Comparison of ENCODE assay signal across 19 cellular contexts in genomic region chr21:42447732-42448131, GRCh38. TPM values are rescaled to one million over a fixed set of nuclear protein-coding genes. Genes with fewer than 3 reads are reported as not detected.
DNase-seq lines count a peak whose midpoint lies in the region; ATAC-seq and TF ChIP-seq lines count a peak whose summit lies in the region.
"Had no signal": no experiment of that assay in that cellular context is flagged by ENCODE, and none has a peak within 500 bp of the region (broad histone marks: within the 10 kb centered on the region; RNA-seq: fewer than 3 reads in every experiment).

No MANE protein-coding gene starts in this region.

- H2AFZ ChIP-seq in DND-41 (ENCODE audit: low read depth, low read length) (no peak overlapping the region), neuronal stem cell (ENCODE audit: low read length) (no peak overlapping the region), Karpas-422 (ENCODE audit: low read length) (no peak overlapping the region)

- no peaks in the 10 kb centered on the region for H3K79me2 ChIP-seq in DND-41 (ENCODE audit: insufficient read depth, low read length)
- no peaks in the 10 kb centered on the region for H3K79me2 ChIP-seq in Karpas-422 (ENCODE audit: low read length)

- H3K27me3 ChIP-seq in DND-41 (ENCODE audit: insufficient read depth, low read length, poor library complexity) (no peaks in the 10 kb centered on the region), neuronal stem cell (ENCODE audit: control insufficient read depth in 3 of 3, insufficient read depth in 3 of 3, low read depth in 1 of 3, low read length in 3 of 3) (no peaks in the 10 kb centered on the region), Karpas-422 (ENCODE audit: low read length) (no peaks in the 10 kb centered on the region)

- H3K4me3 ChIP-seq in DND-41 (ENCODE audit: low read depth in 1 of 2, low read length in 2 of 2) = no peak overlapping the region
- H3K4me3 ChIP-seq in neuronal stem cell (ENCODE audit: low read length in 2 of 2) = peak overlapping the region in 1 of 2 donors; percentile 33
- H3K4me3 ChIP-seq in Karpas-422 (ENCODE audit: low read length) = no peak overlapping the region
- H3K4me3 ChIP-seq: BLaER1 treated with 17β-estradiol and CSF1 and Interleukin-3, amounts not matched to agents 10 nM and 100 nM; MG63 had no signal

- CTCF ChIA-PET in activated CD8-positive, alpha-beta T cell treated with anti-CD3 and anti-CD28 coated beads for 36 hours (lab: Charles Lee) = interaction anchor here (0.6 kb wide), 1 partner anchor 24 kb away, joined by 3 read pairs; no protein-coding TSS in a partner anchor
- CTCF ChIA-PET in activated CD8-positive, alpha-beta T cell treated with anti-CD3 and anti-CD28 coated beads, Interleukin-2, amount 10 ng/mL, durations not matched to agents 7 days and 5 days (lab: Charles Lee) = interaction anchor here (3.2 to 4.7 kb wide), 2 partner anchors 137 to 302 kb away, joined by 9 to 29 read pairs; no protein-coding TSS in a partner anchor

- no peak overlapping the region for H4K8ac ChIP-seq in neuronal stem cell (ENCODE audit: low read depth, low read length)

- H3K79me1 ChIP-seq in neuronal stem cell (ENCODE audit: low read depth, low read length) = no peaks in the 10 kb centered on the region

- no peak overlapping the region for H4K91ac ChIP-seq in neuronal stem cell (ENCODE audit: low read depth, low read length, poor library complexity)

- no peak overlapping the region for H2BK12ac ChIP-seq in neuronal stem cell (ENCODE audit: low read length)

- no peaks in the 10 kb centered on the region for H3K27me3 Mint-ChIP-seq in activated CD8-positive, alpha-beta T cell treated with anti-CD3 and anti-CD28 coated beads for 36 hours
- no peaks in the 10 kb centered on the region for H3K27me3 Mint-ChIP-seq in activated CD8-positive, alpha-beta T cell treated with anti-CD3 and anti-CD28 coated beads, Interleukin-2, amount 10 ng/mL, durations not matched to agents 7 days and 5 days (ENCODE audit: low read depth)
- H3K27me3 Mint-ChIP-seq in activated T-helper 1 cell treated with anti-CD3 and anti-CD28 coated beads, Interleukin-12 subunit alpha, Interleukin-12 subunit beta, Interleukin-2, Interleukin-4 antibody, amounts not matched to agents 30 ng/mL and 10 ng/mL and 1 ng/mL, durations not matched to agents 14 hours and 24 hours and 36 hours (ENCODE audit: insufficient read depth) = no peaks in the 10 kb centered on the region

- peak overlapping the region; percentile 76; the same call in 1 of the 2 replicates for H3K27ac ChIP-seq in DND-41 (ENCODE audit: low read length)
- H3K27ac ChIP-seq in neuronal stem cell (replicated peaks; ENCODE audit: low read length) = no peak overlapping the region
- H3K27ac ChIP-seq in Karpas-422 (ENCODE audit: low read length) = no peak overlapping the region
- H3K27ac ChIP-seq: BLaER1 treated with 17β-estradiol and CSF1 and Interleukin-3, amounts not matched to agents 10 nM and 100 nM had no signal

- peaks cover 52% of the 10 kb centered on the region for H3K4me1 Mint-ChIP-seq in activated CD8-positive, alpha-beta T cell treated with anti-CD3 and anti-CD28 coated beads for 36 hours (ENCODE audit: low read depth)
- H3K4me1 Mint-ChIP-seq in activated CD8-positive, alpha-beta T cell treated with anti-CD3 and anti-CD28 coated beads, Interleukin-2, amount 10 ng/mL, durations not matched to agents 7 days and 5 days (ENCODE audit: low read depth) = peaks cover 57% of the 10 kb centered on the region
- peaks cover 56% of the 10 kb centered on the region for H3K4me1 Mint-ChIP-seq in activated T-helper 1 cell treated with anti-CD3 and anti-CD28 coated beads, Interleukin-12 subunit alpha, Interleukin-12 subunit beta, Interleukin-2, Interleukin-4 antibody, amounts not matched to agents 30 ng/mL and 10 ng/mL and 1 ng/mL, durations not matched to agents 14 hours and 24 hours and 36 hours (ENCODE audit: low read depth)

- H3K23ac ChIP-seq in neuronal stem cell (ENCODE audit: low read depth, low read length, poor library complexity) = no peak overlapping the region

- H3K4me2 ChIP-seq in DND-41 (ENCODE audit: insufficient read depth, low read length) (no peak overlapping the region), neuronal stem cell (ENCODE audit: insufficient read depth, low read length, poor library complexity, severe bottlenecking) (no peak overlapping the region), Karpas-422 (ENCODE audit: low read depth, low read length, poor library complexity, severe bottlenecking) (no peak overlapping the region)
- H3K4me2 ChIP-seq: BLaER1 treated with 17β-estradiol and CSF1 and Interleukin-3, amounts not matched to agents 10 nM and 100 nM had no signal

- no peak overlapping the region for H3K14ac ChIP-seq in neuronal stem cell (ENCODE audit: low read length)

- H3K4me1 ChIP-seq in DND-41 (ENCODE audit: insufficient read depth, low read length) = peaks cover 33% of the 10 kb centered on the region
- H3K4me1 ChIP-seq in neuronal stem cell (ENCODE audit: control insufficient read depth in 2 of 2, insufficient read depth in 1 of 2, low read depth in 1 of 2, low read length in 2 of 2) = peaks cover 0 to 1% of the 10 kb centered on the region in 2 donors
- no peaks in the 10 kb centered on the region for H3K4me1 ChIP-seq in Karpas-422 (ENCODE audit: low read length)

- H3K36me3 ChIP-seq in DND-41 (ENCODE audit: insufficient read depth, low read length) (peaks cover 53% of the 10 kb centered on the region), neuronal stem cell (replicated peaks in 1 of 2; ENCODE audit: control insufficient read depth in 2 of 2, insufficient read depth in 2 of 2, low read length in 2 of 2) (no peaks in the 10 kb centered on the region), Karpas-422 (ENCODE audit: insufficient read depth, low read length) (no peaks in the 10 kb centered on the region)
- H3K36me3 ChIP-seq: BLaER1 treated with 17β-estradiol and CSF1 and Interleukin-3, amounts not matched to agents 10 nM and 100 nM; MG63 had no signal

- no CpG with 5 or more reads among the region's 10 CpGs for WGBS in neuronal stem cell (ENCODE audit: extremely low coverage in 2 of 2, insufficient read length in 2 of 2, insufficient replicate concordance in 1 of 2), 2 donors

- H4K20me1 ChIP-seq in DND-41 (ENCODE audit: insufficient read depth, low read length) (no peaks in the 10 kb centered on the region), Karpas-422 (ENCODE audit: insufficient read depth, low read depth, low read length) (no peaks in the 10 kb centered on the region)
- H4K20me1 ChIP-seq: BLaER1 treated with 17β-estradiol and CSF1 and Interleukin-3, amounts not matched to agents 10 nM and 100 nM had no signal

- no peak overlapping the region for H2BK15ac ChIP-seq in neuronal stem cell (ENCODE audit: low read length)

- no peak overlapping the region for H2AK5ac ChIP-seq in neuronal stem cell (ENCODE audit: low read depth, low read length)

- H3K9me3 Mint-ChIP-seq in activated CD8-positive, alpha-beta T cell treated with anti-CD3 and anti-CD28 coated beads for 36 hours = no peaks in the 10 kb centered on the region
- H3K9me3 Mint-ChIP-seq in activated CD8-positive, alpha-beta T cell treated with anti-CD3 and anti-CD28 coated beads, Interleukin-2, amount 10 ng/mL, durations not matched to agents 7 days and 5 days (ENCODE audit: insufficient read depth) = no peaks in the 10 kb centered on the region
- no peaks in the 10 kb centered on the region for H3K9me3 Mint-ChIP-seq in activated T-helper 1 cell treated with anti-CD3 and anti-CD28 coated beads, Interleukin-12 subunit alpha, Interleukin-12 subunit beta, Interleukin-2, Interleukin-4 antibody, amounts not matched to agents 30 ng/mL and 10 ng/mL and 1 ng/mL, durations not matched to agents 14 hours and 24 hours and 36 hours

- H3K4ac ChIP-seq in neuronal stem cell (ENCODE audit: low read length) = no peak overlapping the region

- intact Hi-C loops in activated CD8-positive, alpha-beta T cell treated with anti-CD3 and anti-CD28 coated beads for 36 hours (cut with micrococcal nuclease) = loop anchor here (5.0 kb wide), 1 partner anchor 110 kb away; no protein-coding TSS in a partner anchor
- intact Hi-C loops in activated T-helper 1 cell treated with anti-CD3 and anti-CD28 coated beads, Interleukin-12 subunit alpha, Interleukin-12 subunit beta, Interleukin-2, Interleukin-4 antibody, amounts not matched to agents 30 ng/mL and 10 ng/mL and 1 ng/mL, durations not matched to agents 14 hours and 24 hours and 36 hours (cut with micrococcal nuclease) = no loop called here

- no peaks in the 10 kb centered on the region for H3K9me2 ChIP-seq in Karpas-422 (replicated peaks; ENCODE audit: insufficient read depth, low read length)

- no peak overlapping the region for H3K9ac ChIP-seq in DND-41 (ENCODE audit: low read depth, low read length)
- H3K9ac ChIP-seq in neuronal stem cell (ENCODE audit: low read depth, low read length, poor library complexity) = peak overlapping the region; percentile 5
- no peak overlapping the region for H3K9ac ChIP-seq in Karpas-422 (ENCODE audit: low read length)
- H3K9ac ChIP-seq: BLaER1 treated with 17β-estradiol and CSF1 and Interleukin-3, amounts not matched to agents 10 nM and 100 nM had no signal

- no peak for TF ChIP-seq CTCF in activated CD8-positive, alpha-beta T cell treated with anti-CD3 and anti-CD28 coated beads for 36 hours (IDR thresholded peaks at IDR 0.05)
- TF ChIP-seq CTCF in DND-41 (IDR thresholded peaks at IDR 0.05; ENCODE audit: borderline replicate concordance, extremely low read depth, low read length, poor library complexity, severe bottlenecking) = no peak

- H3K27ac Mint-ChIP-seq in activated CD8-positive, alpha-beta T cell treated with anti-CD3 and anti-CD28 coated beads for 36 hours = peak overlapping the region; percentile 25
- H3K27ac Mint-ChIP-seq in activated CD8-positive, alpha-beta T cell treated with anti-CD3 and anti-CD28 coated beads, Interleukin-2, amount 10 ng/mL, durations not matched to agents 7 days and 5 days = no peak overlapping the region
- H3K27ac Mint-ChIP-seq in activated T-helper 1 cell treated with anti-CD3 and anti-CD28 coated beads, Interleukin-12 subunit alpha, Interleukin-12 subunit beta, Interleukin-2, Interleukin-4 antibody, amounts not matched to agents 30 ng/mL and 10 ng/mL and 1 ng/mL, durations not matched to agents 14 hours and 24 hours and 36 hours = peak overlapping the region; percentile 23

- no peak overlapping the region for H3K18ac ChIP-seq in neuronal stem cell (ENCODE audit: low read length)

- no peak overlapping the region for H2BK5ac ChIP-seq in neuronal stem cell (ENCODE audit: low read length)

- no peak overlapping the region for H2BK120ac ChIP-seq in neuronal stem cell (ENCODE audit: low read depth, low read length)

- peaks cover 53% of the 10 kb centered on the region for H3K36me3 Mint-ChIP-seq in activated CD8-positive, alpha-beta T cell treated with anti-CD3 and anti-CD28 coated beads for 36 hours (ENCODE audit: low read depth)
- H3K36me3 Mint-ChIP-seq in activated CD8-positive, alpha-beta T cell treated with anti-CD3 and anti-CD28 coated beads, Interleukin-2, amount 10 ng/mL, durations not matched to agents 7 days and 5 days (ENCODE audit: low read depth) = peaks cover 53% of the 10 kb centered on the region
- peaks cover 61% of the 10 kb centered on the region for H3K36me3 Mint-ChIP-seq in activated T-helper 1 cell treated with anti-CD3 and anti-CD28 coated beads, Interleukin-12 subunit alpha, Interleukin-12 subunit beta, Interleukin-2, Interleukin-4 antibody, amounts not matched to agents 30 ng/mL and 10 ng/mL and 1 ng/mL, durations not matched to agents 14 hours and 24 hours and 36 hours (ENCODE audit: low read depth)

- ATAC-seq in activated CD8-positive, alpha-beta T cell treated with anti-CD3 and anti-CD28 coated beads for 36 hours = no peak
- no peak for ATAC-seq in activated CD8-positive, alpha-beta T cell treated with anti-CD3 and anti-CD28 coated beads, Interleukin-2, amount 10 ng/mL, durations not matched to agents 7 days and 5 days
- ATAC-seq in DND-41 (ENCODE audit: insufficient read depth, low read depth) (no peak), GM21825 (IDR thresholded peaks at IDR 0.05; ENCODE audit: unreplicated experiment) (no peak)

- H3K4me3 Mint-ChIP-seq in activated CD8-positive, alpha-beta T cell treated with anti-CD3 and anti-CD28 coated beads for 36 hours = no peak overlapping the region
- no peak overlapping the region for H3K4me3 Mint-ChIP-seq in activated CD8-positive, alpha-beta T cell treated with anti-CD3 and anti-CD28 coated beads, Interleukin-2, amount 10 ng/mL, durations not matched to agents 7 days and 5 days
- no peak overlapping the region for H3K4me3 Mint-ChIP-seq in activated T-helper 1 cell treated with anti-CD3 and anti-CD28 coated beads, Interleukin-12 subunit alpha, Interleukin-12 subunit beta, Interleukin-2, Interleukin-4 antibody, amounts not matched to agents 30 ng/mL and 10 ng/mL and 1 ng/mL, durations not matched to agents 14 hours and 24 hours and 36 hours

- no peaks in the 10 kb centered on the region for H3K9me3 ChIP-seq in DND-41 (ENCODE audit: insufficient read depth, low read length, severe bottlenecking)
- H3K9me3 ChIP-seq in neuronal stem cell (replicated peaks in 1 of 2; ENCODE audit: control insufficient read depth in 2 of 2, insufficient read depth in 1 of 2, low read depth in 1 of 2, low read length in 2 of 2) = peaks cover 0 to 2% of the 10 kb centered on the region in 2 donors
- no peaks in the 10 kb centered on the region for H3K9me3 ChIP-seq in Karpas-422 (ENCODE audit: low read length)
- H3K9me3 ChIP-seq: BLaER1 treated with 17β-estradiol and CSF1 and Interleukin-3, amounts not matched to agents 10 nM and 100 nM; MG63 had no signal

- DNase-seq in activated CD8-positive, alpha-beta T cell treated with anti-CD3 and anti-CD28 coated beads for 36 hours = no peak
- no peak for DNase-seq in activated CD8-positive, alpha-beta T cell treated with anti-CD3 and anti-CD28 coated beads, Interleukin-2, amount 10 ng/mL, durations not matched to agents 7 days and 5 days
- no peak for DNase-seq in DND-41
- DNase-seq in activated T-helper 1 cell treated with anti-CD3 and anti-CD28 coated beads, Interleukin-12 subunit alpha, Interleukin-12 subunit beta, Interleukin-2, Interleukin-4 antibody, amounts not matched to agents 30 ng/mL and 10 ng/mL and 1 ng/mL, durations not matched to agents 14 hours and 24 hours and 36 hours (ENCODE audit: low spot score) = no peak
- DNase-seq in neuronal stem cell (ENCODE audit: low spot score) = no peak
- DNase-seq in Karpas-422 = no peak
- DNase-seq in NCI-H446 treated with DMSO at 0.1 percent for 48 hours (lab: John Stamatoyannopoulos, UW) = no peak
- DNase-seq: DMS53, HCEC 1CT, KBM-7, MG63, NCI-H1105, NCI-H1694 treated with DMSO at 0.1 percent for 48 hours, NCI-H345, NCI-H69 had no signal

- POLR2A ChIA-PET in activated CD8-positive, alpha-beta T cell treated with anti-CD3 and anti-CD28 coated beads for 36 hours (lab: Charles Lee) = interaction anchor here (0.5 to 1.5 kb wide), 4 partner anchors 21 to 91 kb away, joined by 3 read pairs; no protein-coding TSS in a partner anchor
- POLR2A ChIA-PET in activated CD8-positive, alpha-beta T cell treated with anti-CD3 and anti-CD28 coated beads, Interleukin-2, amount 10 ng/mL, durations not matched to agents 7 days and 5 days (lab: Charles Lee) = interaction anchor here (1.5 kb wide), 1 partner anchor 25 kb away, joined by 3 read pairs; no protein-coding TSS in a partner anchor

RNA-seq across cellular contexts. Expression of gene UBASH3A, which starts 44.0 kb away (rescaled TPM):
- 10 to 100 TPM; 48.7 to 52.9 TPM for total RNA-seq in activated CD8-positive, alpha-beta T cell treated with anti-CD3 and anti-CD28 coated beads for 36 hours
- 10 to 100 TPM; 68.7 to 74.0 TPM for total RNA-seq in activated CD8-positive, alpha-beta T cell treated with anti-CD3 and anti-CD28 coated beads, Interleukin-2, amount 10 ng/mL, durations not matched to agents 7 days and 5 days
- total RNA-seq in activated T-helper 1 cell treated with anti-CD3 and anti-CD28 coated beads, Interleukin-12 subunit alpha, Interleukin-12 subunit beta, Interleukin-2, Interleukin-4 antibody, amounts not matched to agents 30 ng/mL and 10 ng/mL and 1 ng/mL, durations not matched to agents 14 hours and 24 hours and 36 hours = 69.1 and 70.8 TPM in 2 replicates
- not detected for polyA plus RNA-seq in neuronal stem cell (2013, experiment 1 of 2)
- polyA plus RNA-seq in neuronal stem cell (2013, experiment 2 of 2) = not detected
- total RNA-seq in Karpas-422 (2014; rRNA removed; shearing (Covaris generic); ENCODE audit: low replicate concordance) = not detected in 2 replicates
- total RNA-seq: A172, HT-29 had no signal

RNA-seq across cellular contexts. Expression of gene RSPH1, which starts 48.3 kb away (rescaled TPM):
- not detected for total RNA-seq in activated CD8-positive, alpha-beta T cell treated with anti-CD3 and anti-CD28 coated beads for 36 hours
- total RNA-seq in activated CD8-positive, alpha-beta T cell treated with anti-CD3 and anti-CD28 coated beads, Interleukin-2, amount 10 ng/mL, durations not matched to agents 7 days and 5 days = not detected
- total RNA-seq in activated T-helper 1 cell treated with anti-CD3 and anti-CD28 coated beads, Interleukin-12 subunit alpha, Interleukin-12 subunit beta, Interleukin-2, Interleukin-4 antibody, amounts not matched to agents 30 ng/mL and 10 ng/mL and 1 ng/mL, durations not matched to agents 14 hours and 24 hours and 36 hours = not detected in 2 replicates
- polyA plus RNA-seq in neuronal stem cell (2013, experiment 1 of 2) = 0.82 TPM
- 0.89 TPM for polyA plus RNA-seq in neuronal stem cell (2013, experiment 2 of 2)
- 0.26 and 0.54 TPM in 2 replicates for total RNA-seq in Karpas-422 (2014; rRNA removed; shearing (Covaris generic); ENCODE audit: low replicate concordance)
- total RNA-seq: A172 had no signal

RNA-seq across cellular contexts. Expression of gene TMPRSS3, which starts 51.9 kb away (rescaled TPM):
- total RNA-seq in activated CD8-positive, alpha-beta T cell treated with anti-CD3 and anti-CD28 coated beads for 36 hours = 100 to 1,000 TPM; 123 to 134 TPM
- total RNA-seq in activated CD8-positive, alpha-beta T cell treated with anti-CD3 and anti-CD28 coated beads, Interleukin-2, amount 10 ng/mL, durations not matched to agents 7 days and 5 days = 10 to 100 TPM in 1 of 2 experiments, 1 to 10 TPM in 1; 9.9 to 10.1 TPM
- 33.7 and 41.3 TPM in 2 replicates for total RNA-seq in activated T-helper 1 cell treated with anti-CD3 and anti-CD28 coated beads, Interleukin-12 subunit alpha, Interleukin-12 subunit beta, Interleukin-2, Interleukin-4 antibody, amounts not matched to agents 30 ng/mL and 10 ng/mL and 1 ng/mL, durations not matched to agents 14 hours and 24 hours and 36 hours
- polyA plus RNA-seq in neuronal stem cell (2013, experiment 1 of 2) = not detected
- polyA plus RNA-seq in neuronal stem cell (2013, experiment 2 of 2) = not detected
- not detected in 2 replicates for total RNA-seq in Karpas-422 (2014; rRNA removed; shearing (Covaris generic); ENCODE audit: low replicate concordance)

Comparison
In these comparisons a context has a peak if more than half of its experiments do, and no peak if none do; other contexts are left out.
1. RNA of gene UBASH3A, which starts 44.0 kb away (total RNA-seq): 68.7 to 74.0 TPM in activated CD8-positive, alpha-beta T cell treated with anti-CD3 and anti-CD28 coated beads, Interleukin-2, amount 10 ng/mL, durations not matched to agents 7 days and 5 days, 69.1 to 70.8 TPM in activated T-helper 1 cell treated with anti-CD3 and anti-CD28 coated beads, Interleukin-12 subunit alpha, Interleukin-12 subunit beta, Interleukin-2, Interleukin-4 antibody, amounts not matched to agents 30 ng/mL and 10 ng/mL and 1 ng/mL, durations not matched to agents 14 hours and 24 hours and 36 hours and 48.7 to 52.9 TPM in activated CD8-positive, alpha-beta T cell treated with anti-CD3 and anti-CD28 coated beads for 36 hours; not detected in Karpas-422; every median in the first group is over 10 times any median in the second.
2. RNA of gene TMPRSS3, which starts 51.9 kb away (total RNA-seq): 123 to 134 TPM in activated CD8-positive, alpha-beta T cell treated with anti-CD3 and anti-CD28 coated beads for 36 hours, 33.7 to 41.3 TPM in activated T-helper 1 cell treated with anti-CD3 and anti-CD28 coated beads, Interleukin-12 subunit alpha, Interleukin-12 subunit beta, Interleukin-2, Interleukin-4 antibody, amounts not matched to agents 30 ng/mL and 10 ng/mL and 1 ng/mL, durations not matched to agents 14 hours and 24 hours and 36 hours and 9.9 to 10.1 TPM in activated CD8-positive, alpha-beta T cell treated with anti-CD3 and anti-CD28 coated beads, Interleukin-2, amount 10 ng/mL, durations not matched to agents 7 days and 5 days; not detected in Karpas-422; every median in the first group is over 10 times any median in the second.